ENCODE assay signal across 18 cellular contexts in the genomic region with DNA sequence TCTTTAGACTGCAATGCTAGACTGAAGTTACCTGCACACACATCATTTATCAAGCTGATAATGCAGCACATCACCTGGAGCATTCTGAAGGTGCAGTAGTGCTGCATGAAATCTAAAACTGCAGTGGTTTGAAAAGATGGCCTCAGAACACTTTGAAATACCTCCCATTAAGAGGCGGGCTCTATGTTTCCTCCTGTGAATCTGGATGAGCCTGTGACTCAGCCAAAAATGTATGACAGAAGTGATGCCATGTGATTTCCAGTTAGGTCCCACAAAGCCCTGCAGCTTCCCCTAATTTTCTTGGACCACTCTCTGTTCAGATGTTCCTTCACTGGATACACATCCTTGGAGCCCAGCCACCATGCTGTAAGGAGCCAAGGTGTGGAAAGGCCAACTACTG.
"Had no signal": no experiment of that assay in that cellular context is flagged by ENCODE, and none has a peak within 500 bp of the region (broad histone marks: within the 10 kb centered on the region; RNA-seq: fewer than 3 reads in every experiment).

No MANE protein-coding gene starts in this region.

- H3K4me1 ChIP-seq: sigmoid colon had no signal

- DNase-seq: activated CD4-positive, alpha-beta T cell treated with anti-CD3 and anti-CD28 coated beads for 1 hour; activated CD8-positive, alpha-beta memory T cell treated with anti-CD3 and anti-CD28 coated beads for 24 hours; activated CD8-positive, alpha-beta memory T cell treated with anti-CD3 and anti-CD28 coated beads, Interleukin-2, amount 50 U/mL, for 48 hours; activated effector memory CD4-positive, alpha-beta T cell treated with anti-CD3 and anti-CD28 coated beads, Interleukin-2, amount 50 U/mL, for 16 hours; activated naive CD4-positive, alpha-beta T cell treated with anti-CD3 and anti-CD28 coated beads, Interleukin-2, amount 50 U/mL, for 16 hours; activated T-cell treated with anti-CD3 and anti-CD28 coated beads, Interleukin-2, amount 50 U/mL, for 72 hours; dermis blood vessel endothelial cell; effector memory CD8-positive, alpha-beta T cell; foreskin melanocyte; hypothalamus; islet precursor cell; nephron progenitor cell; occipital lobe; posterior cingulate gyrus; sigmoid colon; stimulated activated CD4-positive, alpha-beta T cell treated with anti-CD3 and anti-CD28 coated beads, Interleukin-4, amount 100 ng/mL, for 24 hours; WERI-Rb-1 had no signal

- H3K4me3 ChIP-seq: cardiac muscle cell, sigmoid colon had no signal

- H3K9me3 ChIP-seq: sigmoid colon had no signal

- H3K27ac ChIP-seq: cardiac muscle cell, sigmoid colon, WERI-Rb-1 had no signal

- H3K36me3 ChIP-seq: cardiac muscle cell, sigmoid colon, WERI-Rb-1 had no signal

- H3K27me3 ChIP-seq: cardiac muscle cell, sigmoid colon had no signal
